2 cellular contexts compared by ENCODE assay signal in genomic region chrX:41689711-41690110, GRCh38.
TF ChIP-seq lines count a peak whose summit lies in the region.

No MANE protein-coding gene starts in this region.

TF ChIP-seq in liver, 16 proteins besides CTCF, POLR2A, EP300 and RAD21:
- TF ChIP-seq NR2F2 (IDR thresholded peaks at IDR 0.05): no peak
- TF ChIP-seq, protein P1, sequence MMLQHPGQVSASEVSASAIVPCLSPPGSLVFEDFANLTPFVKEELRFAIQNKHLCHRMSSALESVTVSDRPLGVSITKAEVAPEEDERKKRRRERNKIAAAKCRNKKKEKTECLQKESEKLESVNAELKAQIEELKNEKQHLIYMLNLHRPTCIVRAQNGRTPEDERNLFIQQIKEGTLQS (IDR thresholded peaks at IDR 0.05): no peak
- no peak for TF ChIP-seq FOXA1 (IDR thresholded peaks at IDR 0.05)
- no peak for TF ChIP-seq TAF1 (conservative IDR thresholded peaks at IDR 0.05)
- TF ChIP-seq ZBTB33 (IDR thresholded peaks at IDR 0.05): peak; percentile 21
- TF ChIP-seq FOXA2 (IDR thresholded peaks at IDR 0.05): no peak
- no peak for TF ChIP-seq REST (IDR thresholded peaks at IDR 0.05)
- TF ChIP-seq EGR1 (IDR thresholded peaks at IDR 0.05; ENCODE audit: low read depth in 2 of 2): peak in 1 of 2 donors; percentile 27
- TF ChIP-seq SP1 (IDR thresholded peaks at IDR 0.05): peak; percentile 67
- peak; percentile 78 to 81 for TF ChIP-seq HNF4A (conservative IDR thresholded peaks at IDR 0.05)
- no peak for TF ChIP-seq YY1 (IDR thresholded peaks at IDR 0.05)
- peak; percentile 54 to 76 for TF ChIP-seq RXRA (IDR thresholded peaks at IDR 0.05)
- TF ChIP-seq JUND (IDR thresholded peaks at IDR 0.05): peak in 1 of 2 donors; percentile 42
- no peak for TF ChIP-seq GABPA (IDR thresholded peaks at IDR 0.05 in 1 of 2, conservative IDR thresholded peaks at IDR 0.05 in 1 of 2)
- TF ChIP-seq HNF4G (IDR thresholded peaks at IDR 0.05): no peak
- no peak for TF ChIP-seq MAX (IDR thresholded peaks at IDR 0.05)
TF ChIP-seq in liver: peak in this region for 6.

TF ChIP-seq in HepG2, 621 proteins besides CTCF, POLR2A, EP300 and RAD21:
- TF ChIP-seq ZBTB8A (CRISPR knock-in tag; IDR thresholded peaks at IDR 0.05; ENCODE audit: borderline replicate concordance, low read depth) (no peak), HMG20B (CRISPR knock-in tag; conservative IDR thresholded peaks at IDR 0.05) (no peak), ARNT2 (CRISPR knock-in tag; IDR thresholded peaks at IDR 0.05; ENCODE audit: low read depth) (no peak), ZNF619 (CRISPR knock-in tag; IDR thresholded peaks at IDR 0.05) (no peak), ZNF839 (CRISPR knock-in tag; IDR thresholded peaks at IDR 0.05; ENCODE audit: borderline replicate concordance) (no peak), CBX5 (CRISPR knock-in tag; IDR thresholded peaks at IDR 0.05; ENCODE audit: borderline replicate concordance) (no peak), HOXA9 (CRISPR knock-in tag; IDR thresholded peaks at IDR 0.05; ENCODE audit: borderline replicate concordance) (no peak), ZSCAN9 (CRISPR knock-in tag; IDR thresholded peaks at IDR 0.05; ENCODE audit: borderline replicate concordance) (no peak), ZNF556 (CRISPR knock-in tag; IDR thresholded peaks at IDR 0.05; ENCODE audit: borderline replicate concordance) (no peak), RBM22 (optimal IDR thresholded peaks at IDR 0.05; ENCODE audit: low read length) (no peak), POLR2G (IDR thresholded peaks at IDR 0.05; ENCODE audit: low read depth, low read length) (no peak), SMAD1 (CRISPR knock-in tag; IDR thresholded peaks at IDR 0.05; ENCODE audit: borderline replicate concordance, low read depth) (no peak), HMG20A (CRISPR knock-in tag; IDR thresholded peaks at IDR 0.05; ENCODE audit: borderline replicate concordance) (no peak), U2AF1 (optimal IDR thresholded peaks at IDR 0.05; ENCODE audit: low read depth, low read length) (no peak), ZNF468 (CRISPR knock-in tag; IDR thresholded peaks at IDR 0.05) (no peak), NFIC (IDR thresholded peaks at IDR 0.05; ENCODE audit: low read length) (no peak), MEIS2 (CRISPR knock-in tag; IDR thresholded peaks at IDR 0.05) (no peak), RFX3 (CRISPR knock-in tag; IDR thresholded peaks at IDR 0.05) (no peak)
- TF ChIP-seq, protein P2, sequence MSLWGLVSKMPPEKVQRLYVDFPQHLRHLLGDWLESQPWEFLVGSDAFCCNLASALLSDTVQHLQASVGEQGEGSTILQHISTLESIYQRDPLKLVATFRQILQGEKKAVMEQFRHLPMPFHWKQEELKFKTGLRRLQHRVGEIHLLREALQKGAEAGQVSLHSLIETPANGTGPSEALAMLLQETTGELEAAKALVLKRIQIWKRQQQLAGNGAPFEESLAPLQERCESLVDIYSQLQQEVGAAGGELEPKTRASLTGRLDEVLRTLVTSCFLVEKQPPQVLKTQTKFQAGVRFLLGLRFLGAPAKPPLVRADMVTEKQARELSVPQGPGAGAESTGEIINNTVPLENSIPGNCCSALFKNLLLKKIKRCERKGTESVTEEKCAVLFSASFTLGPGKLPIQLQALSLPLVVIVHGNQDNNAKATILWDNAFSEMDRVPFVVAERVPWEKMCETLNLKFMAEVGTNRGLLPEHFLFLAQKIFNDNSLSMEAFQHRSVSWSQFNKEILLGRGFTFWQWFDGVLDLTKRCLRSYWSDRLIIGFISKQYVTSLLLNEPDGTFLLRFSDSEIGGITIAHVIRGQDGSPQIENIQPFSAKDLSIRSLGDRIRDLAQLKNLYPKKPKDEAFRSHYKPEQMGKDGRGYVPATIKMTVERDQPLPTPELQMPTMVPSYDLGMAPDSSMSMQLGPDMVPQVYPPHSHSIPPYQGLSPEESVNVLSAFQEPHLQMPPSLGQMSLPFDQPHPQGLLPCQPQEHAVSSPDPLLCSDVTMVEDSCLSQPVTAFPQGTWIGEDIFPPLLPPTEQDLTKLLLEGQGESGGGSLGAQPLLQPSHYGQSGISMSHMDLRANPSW (CRISPR knock-in tag; IDR thresholded peaks at IDR 0.05; ENCODE audit: borderline replicate concordance): no peak
